In the genomic region with DNA sequence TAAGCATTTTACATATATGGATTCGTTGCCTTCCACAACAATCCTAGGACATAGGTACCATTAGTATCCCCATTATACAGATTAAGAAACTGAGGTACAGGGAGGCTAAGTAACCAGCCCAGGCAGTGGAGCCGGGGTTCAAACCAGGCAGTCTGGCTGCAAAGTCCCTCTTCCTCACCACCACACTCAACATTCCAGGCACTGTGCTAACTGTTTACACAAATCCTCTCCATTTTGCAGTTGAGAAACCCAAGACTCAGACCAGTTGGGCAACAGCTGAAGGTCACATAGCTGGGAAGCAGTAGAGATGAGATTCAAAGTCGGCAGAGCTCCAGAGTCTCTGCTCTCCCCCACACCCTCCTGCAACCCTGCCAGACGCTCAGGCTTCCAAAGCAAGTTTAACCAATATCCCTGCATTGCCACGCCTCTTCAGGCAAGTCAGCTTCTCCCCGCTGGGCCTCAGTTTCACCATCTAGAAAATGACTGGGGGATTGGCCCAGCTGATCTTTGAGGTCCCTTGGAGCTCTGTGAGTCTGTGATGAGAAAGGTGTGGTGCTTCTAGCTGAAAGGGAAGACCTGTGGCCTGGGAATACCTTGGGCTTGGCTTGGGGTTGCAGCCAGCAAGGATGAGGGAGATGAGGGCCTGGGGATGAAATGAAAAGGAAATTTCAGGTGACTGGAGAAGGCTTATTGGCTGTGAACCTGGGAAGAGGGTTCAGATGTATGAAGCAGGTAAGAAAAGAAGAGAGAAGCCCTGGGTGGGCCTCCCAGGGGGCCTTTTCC, we compare ENCODE assay signal across 1 cellular context.
A peak's percentile ranks its signal among the peaks of the same experiment; 100 is the strongest.
TF ChIP-seq lines count a peak whose summit lies in the region.

No MANE protein-coding gene starts in this region.

TF ChIP-seq in HepG2, 621 proteins besides CTCF, POLR2A, EP300 and RAD21 (continued from another document and continues in another):
- TF ChIP-seq DRAP1 (CRISPR knock-in tag; IDR thresholded peaks at IDR 0.05) (peak; percentile 79), SPEN (CRISPR knock-in tag; IDR thresholded peaks at IDR 0.05; ENCODE audit: low read depth) (0 out of 2 replicates have a peak, but pooled peaks have one; percentile 72), KDM5B (CRISPR knock-in tag; IDR thresholded peaks at IDR 0.05; ENCODE audit: borderline replicate concordance) (no peak), ZNF253 (CRISPR knock-in tag; IDR thresholded peaks at IDR 0.05; ENCODE audit: borderline replicate concordance) (no peak; the same call in 1 of the 2 replicates), HNF4G (IDR thresholded peaks at IDR 0.05; ENCODE audit: borderline replicate concordance, low read depth, low read length) (peak; percentile 91), HNF4G (CRISPR knock-in tag; IDR thresholded peaks at IDR 0.05; ENCODE audit: borderline replicate concordance, low read depth) (peak; percentile 90; the same call in 1 of the 2 replicates), EEA1 (CRISPR knock-in tag; IDR thresholded peaks at IDR 0.05; ENCODE audit: borderline replicate concordance) (no peak), ZNF180 (CRISPR knock-in tag; IDR thresholded peaks at IDR 0.05; ENCODE audit: borderline replicate concordance, low read depth) (no peak), HNRNPL (IDR thresholded peaks at IDR 0.05; ENCODE audit: low read depth, low read length) (no peak), RORA (CRISPR knock-in tag; IDR thresholded peaks at IDR 0.05) (no peak), SP140L (CRISPR knock-in tag; IDR thresholded peaks at IDR 0.05; ENCODE audit: borderline replicate concordance) (peak; percentile 52; the same call in 1 of the 2 replicates), PHB2 (IDR thresholded peaks at IDR 0.05; ENCODE audit: partially characterized antibody) (no peak), ZNF138 (CRISPR knock-in tag; IDR thresholded peaks at IDR 0.05; ENCODE audit: low read depth) (no peak), ZFP36L1 (CRISPR knock-in tag; IDR thresholded peaks at IDR 0.05) (peak; percentile 56; the same call in 1 of the 2 replicates), TBP (CRISPR knock-in tag; IDR thresholded peaks at IDR 0.05) (no peak), HOXD1 (CRISPR knock-in tag; IDR thresholded peaks at IDR 0.05) (peak; percentile 97), ZNF550 (CRISPR knock-in tag; IDR thresholded peaks at IDR 0.05; ENCODE audit: borderline replicate concordance) (no peak), ZNF567 (CRISPR knock-in tag; IDR thresholded peaks at IDR 0.05; ENCODE audit: borderline replicate concordance) (no peak), MNT (IDR thresholded peaks at IDR 0.05) (no peak), ZNF430 (CRISPR knock-in tag; IDR thresholded peaks at IDR 0.05) (peak; percentile 59; the same call in 1 of the 2 replicates), SAFB2 (CRISPR knock-in tag; IDR thresholded peaks at IDR 0.05; ENCODE audit: borderline replicate concordance, low read depth) (no peak; the same call in 1 of the 2 replicates), MAFK (conservative IDR thresholded peaks at IDR 0.05 in 1 of 2, IDR thresholded peaks at IDR 0.05 in 1 of 2; ENCODE audit: low read length in 2 of 2) (no peak), ZNF678 (CRISPR knock-in tag; IDR thresholded peaks at IDR 0.05) (no peak), PBX2 (CRISPR knock-in tag; IDR thresholded peaks at IDR 0.05) (no peak; the same call in none of the 2 replicates), SRSF9 (IDR thresholded peaks at IDR 0.05; ENCODE audit: borderline replicate concordance, insufficient read depth, low read depth, low read length, poor library complexity, severe bottlenecking) (no peak), ZBTB1 (CRISPR knock-in tag; IDR thresholded peaks at IDR 0.05; ENCODE audit: borderline replicate concordance) (0 out of 2 replicates have a peak, but pooled peaks have one; percentile 53), CCAR2 (optimal IDR thresholded peaks at IDR 0.05; ENCODE audit: low read depth, low read length) (peak; percentile 80), NFE2 (CRISPR knock-in tag; IDR thresholded peaks at IDR 0.05) (no peak), ZNF619 (CRISPR knock-in tag; IDR thresholded peaks at IDR 0.05) (no peak), ZNF800 (CRISPR knock-in tag; IDR thresholded peaks at IDR 0.05) (peak; percentile 68; the same call in 1 of the 2 replicates), PRDM4 (CRISPR knock-in tag; IDR thresholded peaks at IDR 0.05; ENCODE audit: borderline replicate concordance) (no peak), FOXO1 (CRISPR knock-in tag; IDR thresholded peaks at IDR 0.05) (peak; percentile 99), ZNF891 (CRISPR knock-in tag; IDR thresholded peaks at IDR 0.05) (peak; percentile 59; the same call in 1 of the 2 replicates), ADNP (CRISPR knock-in tag; IDR thresholded peaks at IDR 0.05) (peak; percentile 100), ZNF160 (CRISPR knock-in tag; IDR thresholded peaks at IDR 0.05) (no peak), ZFP36L2 (CRISPR knock-in tag; IDR thresholded peaks at IDR 0.05) (no peak), ZNF230 (CRISPR knock-in tag; IDR thresholded peaks at IDR 0.05) (0 out of 2 replicates have a peak, but pooled peaks have one; percentile 37), ZNF724P (CRISPR knock-in tag; IDR thresholded peaks at IDR 0.05; ENCODE audit: borderline replicate concordance) (no peak), KLF13 (CRISPR knock-in tag; IDR thresholded peaks at IDR 0.05) (no peak), PAF1 (CRISPR knock-in tag; IDR thresholded peaks at IDR 0.05) (0 out of 2 replicates have a peak, but pooled peaks have one; percentile 52), ZIK1 (CRISPR knock-in tag; IDR thresholded peaks at IDR 0.05; ENCODE audit: borderline replicate concordance, low read depth) (no peak), SMAD3 (CRISPR knock-in tag; IDR thresholded peaks at IDR 0.05) (peak; percentile 97), HNRNPK (IDR thresholded peaks at IDR 0.05; ENCODE audit: low read depth, low read length, poor library complexity, severe bottlenecking) (no peak), NKX3-1 (CRISPR knock-in tag; IDR thresholded peaks at IDR 0.05) (peak; percentile 85; the same call in 1 of the 2 replicates)
- TF ChIP-seq, protein P1, sequence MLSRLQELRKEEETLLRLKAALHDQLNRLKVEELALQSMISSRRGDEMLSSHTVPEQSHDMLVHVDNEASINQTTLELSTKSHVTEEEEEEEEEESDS (CRISPR knock-in tag; IDR thresholded peaks at IDR 0.05; ENCODE audit: borderline replicate concordance), result no peak
- TF ChIP-seq, protein P2, sequence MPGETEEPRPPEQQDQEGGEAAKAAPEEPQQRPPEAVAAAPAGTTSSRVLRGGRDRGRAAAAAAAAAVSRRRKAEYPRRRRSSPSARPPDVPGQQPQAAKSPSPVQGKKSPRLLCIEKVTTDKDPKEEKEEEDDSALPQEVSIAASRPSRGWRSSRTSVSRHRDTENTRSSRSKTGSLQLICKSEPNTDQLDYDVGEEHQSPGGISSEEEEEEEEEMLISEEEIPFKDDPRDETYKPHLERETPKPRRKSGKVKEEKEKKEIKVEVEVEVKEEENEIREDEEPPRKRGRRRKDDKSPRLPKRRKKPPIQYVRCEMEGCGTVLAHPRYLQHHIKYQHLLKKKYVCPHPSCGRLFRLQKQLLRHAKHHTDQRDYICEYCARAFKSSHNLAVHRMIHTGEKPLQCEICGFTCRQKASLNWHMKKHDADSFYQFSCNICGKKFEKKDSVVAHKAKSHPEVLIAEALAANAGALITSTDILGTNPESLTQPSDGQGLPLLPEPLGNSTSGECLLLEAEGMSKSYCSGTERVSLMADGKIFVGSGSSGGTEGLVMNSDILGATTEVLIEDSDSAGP (CRISPR knock-in tag; IDR thresholded peaks at IDR 0.05; ENCODE audit: borderline replicate concordance), result peak; percentile 76
- TF ChIP-seq, protein P3, sequence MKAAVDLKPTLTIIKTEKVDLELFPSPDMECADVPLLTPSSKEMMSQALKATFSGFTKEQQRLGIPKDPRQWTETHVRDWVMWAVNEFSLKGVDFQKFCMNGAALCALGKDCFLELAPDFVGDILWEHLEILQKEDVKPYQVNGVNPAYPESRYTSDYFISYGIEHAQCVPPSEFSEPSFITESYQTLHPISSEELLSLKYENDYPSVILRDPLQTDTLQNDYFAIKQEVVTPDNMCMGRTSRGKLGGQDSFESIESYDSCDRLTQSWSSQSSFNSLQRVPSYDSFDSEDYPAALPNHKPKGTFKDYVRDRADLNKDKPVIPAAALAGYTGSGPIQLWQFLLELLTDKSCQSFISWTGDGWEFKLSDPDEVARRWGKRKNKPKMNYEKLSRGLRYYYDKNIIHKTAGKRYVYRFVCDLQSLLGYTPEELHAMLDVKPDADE (CRISPR knock-in tag; IDR thresholded peaks at IDR 0.05), result 0 out of 2 replicates have a peak, but pooled peaks have one; percentile 24
- TF ChIP-seq, protein P4, sequence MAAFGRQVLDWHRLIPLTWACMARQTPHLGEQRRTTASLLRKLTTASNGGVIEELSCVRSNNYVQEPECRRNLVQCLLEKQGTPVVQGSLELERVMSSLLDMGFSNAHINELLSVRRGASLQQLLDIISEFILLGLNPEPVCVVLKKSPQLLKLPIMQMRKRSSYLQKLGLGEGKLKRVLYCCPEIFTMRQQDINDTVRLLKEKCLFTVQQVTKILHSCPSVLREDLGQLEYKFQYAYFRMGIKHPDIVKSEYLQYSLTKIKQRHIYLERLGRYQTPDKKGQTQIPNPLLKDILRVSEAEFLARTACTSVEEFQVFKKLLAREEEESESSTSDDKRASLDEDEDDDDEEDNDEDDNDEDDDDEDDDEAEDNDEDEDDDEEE (CRISPR knock-in tag; IDR thresholded peaks at IDR 0.05), result no peak
- TF ChIP-seq, protein P5, sequence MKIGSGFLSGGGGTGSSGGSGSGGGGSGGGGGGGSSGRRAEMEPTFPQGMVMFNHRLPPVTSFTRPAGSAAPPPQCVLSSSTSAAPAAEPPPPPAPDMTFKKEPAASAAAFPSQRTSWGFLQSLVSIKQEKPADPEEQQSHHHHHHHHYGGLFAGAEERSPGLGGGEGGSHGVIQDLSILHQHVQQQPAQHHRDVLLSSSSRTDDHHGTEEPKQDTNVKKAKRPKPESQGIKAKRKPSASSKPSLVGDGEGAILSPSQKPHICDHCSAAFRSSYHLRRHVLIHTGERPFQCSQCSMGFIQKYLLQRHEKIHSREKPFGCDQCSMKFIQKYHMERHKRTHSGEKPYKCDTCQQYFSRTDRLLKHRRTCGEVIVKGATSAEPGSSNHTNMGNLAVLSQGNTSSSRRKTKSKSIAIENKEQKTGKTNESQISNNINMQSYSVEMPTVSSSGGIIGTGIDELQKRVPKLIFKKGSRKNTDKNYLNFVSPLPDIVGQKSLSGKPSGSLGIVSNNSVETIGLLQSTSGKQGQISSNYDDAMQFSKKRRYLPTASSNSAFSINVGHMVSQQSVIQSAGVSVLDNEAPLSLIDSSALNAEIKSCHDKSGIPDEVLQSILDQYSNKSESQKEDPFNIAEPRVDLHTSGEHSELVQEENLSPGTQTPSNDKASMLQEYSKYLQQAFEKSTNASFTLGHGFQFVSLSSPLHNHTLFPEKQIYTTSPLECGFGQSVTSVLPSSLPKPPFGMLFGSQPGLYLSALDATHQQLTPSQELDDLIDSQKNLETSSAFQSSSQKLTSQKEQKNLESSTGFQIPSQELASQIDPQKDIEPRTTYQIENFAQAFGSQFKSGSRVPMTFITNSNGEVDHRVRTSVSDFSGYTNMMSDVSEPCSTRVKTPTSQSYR (CRISPR knock-in tag; IDR thresholded peaks at IDR 0.05; ENCODE audit: borderline replicate concordance), result peak; percentile 95
